ENCODE assay signal across 20 cellular contexts in genomic region chr14:94752575-94752974, GRCh38. TPM values are rescaled to one million over a fixed set of nuclear protein-coding genes. Genes with fewer than 3 reads are reported as not detected.
"Had no signal": no experiment of that assay in that cellular context is flagged by ENCODE, and none has a peak within 500 bp of the region (broad histone marks: within the 10 kb centered on the region; RNA-seq: fewer than 3 reads in every experiment).

No MANE protein-coding gene starts in this region.

- H3K36me3 ChIP-seq: ascending aorta, gastroesophageal sphincter, left lung, suprapubic skin had no signal

- H3K27me3 ChIP-seq: ascending aorta had no signal

- DNase-seq: activated naive CD4-positive, alpha-beta T cell treated with Interleukin-2 at 50 U/mL for 16 hours; activated naive CD8-positive, alpha-beta T cell treated with anti-CD3 and anti-CD28 coated beads, Interleukin-2, amount 50 U/mL, for 24 hours; hippocampal formation; left lung; mesendoderm; stimulated activated CD4-positive, alpha-beta T cell treated with anti-CD3 and anti-CD28 coated beads, Interleukin-4, amount 100 ng/mL, for 24 hours; stimulated activated naive CD4-positive, alpha-beta T cell treated with Interleukin-2 at 50 U/mL for 16 hours had no signal

- H3K27ac ChIP-seq: ascending aorta, gastroesophageal sphincter, left lung, suprapubic skin had no signal

- H3K4me1 ChIP-seq: ascending aorta, gastroesophageal sphincter, left lung, suprapubic skin had no signal

- H3K9me3 Mint-ChIP-seq: activated naive CD8-positive, alpha-beta T cell treated with anti-CD3 and anti-CD28 coated beads, Interleukin-2, amount 50 U/mL, for 24 hours; natural killer cell treated with Interleukin-12 subunit alpha and Interleukin-12 subunit beta and Interleukin-15 and Interleukin-18, amount 100 ng/mL, for 72 hours; T-helper 2 cell treated with Interferon-gamma antibody and Interleukin-4, amounts not matched to agents 5 μg/mL and 100 μg/mL, for 36 hours; type B pancreatic cell had no signal

- H3K9me3 ChIP-seq: ascending aorta, gastroesophageal sphincter, left lung, suprapubic skin had no signal

- H3K4me1 Mint-ChIP-seq: activated naive CD8-positive, alpha-beta T cell treated with anti-CD3 and anti-CD28 coated beads, Interleukin-2, amount 50 U/mL, for 24 hours had no signal

- H3K27ac Mint-ChIP-seq: activated naive CD8-positive, alpha-beta T cell treated with anti-CD3 and anti-CD28 coated beads, Interleukin-2, amount 50 U/mL, for 24 hours; natural killer cell treated with Interleukin-12 subunit alpha and Interleukin-12 subunit beta and Interleukin-15 and Interleukin-18, amount 100 ng/mL, for 72 hours; T-helper 2 cell treated with Interferon-gamma antibody and Interleukin-4, amounts not matched to agents 5 μg/mL and 100 μg/mL, for 36 hours; type B pancreatic cell had no signal

- ATAC-seq: activated naive CD8-positive, alpha-beta T cell treated with anti-CD3 and anti-CD28 coated beads, Interleukin-2, amount 50 U/mL, for 24 hours; gastroesophageal sphincter; left lung; natural killer cell treated with Interleukin-12 subunit alpha and Interleukin-12 subunit beta and Interleukin-15 and Interleukin-18, amount 100 ng/mL, for 72 hours had no signal

- H3K4me3 ChIP-seq: ascending aorta, gastroesophageal sphincter, left lung, suprapubic skin had no signal

- H3K4me3 Mint-ChIP-seq: activated naive CD8-positive, alpha-beta T cell treated with anti-CD3 and anti-CD28 coated beads, Interleukin-2, amount 50 U/mL, for 24 hours; natural killer cell treated with Interleukin-12 subunit alpha and Interleukin-12 subunit beta and Interleukin-15 and Interleukin-18, amount 100 ng/mL, for 72 hours; T-helper 2 cell treated with Interferon-gamma antibody and Interleukin-4, amounts not matched to agents 5 μg/mL and 100 μg/mL, for 36 hours; type B pancreatic cell had no signal

- H3K36me3 Mint-ChIP-seq: natural killer cell treated with Interleukin-12 subunit alpha and Interleukin-12 subunit beta and Interleukin-15 and Interleukin-18, amount 100 ng/mL, for 72 hours; type B pancreatic cell had no signal

RNA-seq across cellular contexts. Expression of gene GSC, which starts 17.3 kb away (rescaled TPM):
- total RNA-seq: activated CD8-positive, alpha-beta memory T cell treated with anti-CD3 and anti-CD28 coated beads for 36 hours; ascending aorta; bronchial epithelial cell; chondrocyte; dermis microvascular lymphatic vessel endothelial cell; epithelial cell of proximal tubule; left lung; natural killer cell treated with Interleukin-12 subunit alpha and Interleukin-12 subunit beta and Interleukin-15 and Interleukin-18, amount 100 ng/mL, for 72 hours; osteocyte; SK-MEL-5 had no signal
